ENCODE assay signal across 15 cellular contexts in genomic region chr1:223870617-223871574, GRCh38. TPM values are rescaled to one million over a fixed set of nuclear protein-coding genes. Genes with fewer than 3 reads are reported as not detected.
DNase-seq lines count a peak whose midpoint lies in the region; ATAC-seq and TF ChIP-seq lines count a peak whose summit lies in the region.
"Had no signal": no experiment of that assay in that cellular context is flagged by ENCODE, and none has a peak within 500 bp of the region (broad histone marks: within the 10 kb centered on the region; RNA-seq: fewer than 3 reads in every experiment).

No MANE protein-coding gene starts in this region.

- H3K4me3 ChIP-seq in GM23338 (no peak overlapping the region), neutrophil (ENCODE audit: low read depth in 1 of 2, low read length in 1 of 2) (peak overlapping the region; percentile 30 to 36)
- H3K4me3 ChIP-seq: left ventricle myocardium inferior had no signal

- H2AFZ ChIP-seq in GM23338 = peak overlapping the region; percentile 99

- peak; percentile 87 for ATAC-seq in GM23338
- ATAC-seq in central memory CD8-positive, alpha-beta T cell (replicated peaks; ENCODE audit: extremely low read depth, poor library complexity, severe bottlenecking) = no peak
- ATAC-seq in HG03521 (IDR thresholded peaks at IDR 0.05; ENCODE audit: unreplicated experiment) = no peak
- ATAC-seq: foreskin keratinocyte; stimulated activated naive CD8-positive, alpha-beta T cell treated with anti-CD3 and anti-CD28 coated beads, Interleukin-15, Interleukin-2, amounts not matched to agents 100 U/mL and 50 U/mL, for 24 hours had no signal

- CTCF ChIA-PET in activated CD4-positive, alpha-beta memory T cell treated with anti-CD3 and anti-CD28 coated beads for 36 hours (lab: Charles Lee) = no interaction called here

- POLR2A ChIA-PET in activated CD4-positive, alpha-beta memory T cell treated with anti-CD3 and anti-CD28 coated beads for 36 hours (lab: Charles Lee) = no interaction called here

- H3K36me3 ChIP-seq in GM23338 (ENCODE audit: insufficient read depth) (no peaks in the 10 kb centered on the region), neutrophil (no peaks in the 10 kb centered on the region)
- H3K36me3 ChIP-seq: left ventricle myocardium inferior had no signal

- no peaks in the 10 kb centered on the region for H3K79me2 ChIP-seq in GM23338 (replicated peaks; ENCODE audit: insufficient read depth)

- peaks cover 4% of the 10 kb centered on the region for H3K27me3 Mint-ChIP-seq in GM23338 (ENCODE audit: insufficient read depth, low read depth, poor library complexity)
- peaks cover 73% of the 10 kb centered on the region for H3K27me3 Mint-ChIP-seq in central memory CD8-positive, alpha-beta T cell
- H3K27me3 Mint-ChIP-seq in activated CD4-positive, alpha-beta memory T cell treated with anti-CD3 and anti-CD28 coated beads for 36 hours = peaks cover 20% of the 10 kb centered on the region

- H3K9me3 Mint-ChIP-seq in GM23338 = peaks cover 7% of the 10 kb centered on the region
- H3K9me3 Mint-ChIP-seq in central memory CD8-positive, alpha-beta T cell = no peaks in the 10 kb centered on the region
- no peaks in the 10 kb centered on the region for H3K9me3 Mint-ChIP-seq in activated CD4-positive, alpha-beta memory T cell treated with anti-CD3 and anti-CD28 coated beads for 36 hours

- H3K27me3 ChIP-seq in GM23338 (ENCODE audit: insufficient read depth) (no peaks in the 10 kb centered on the region), neutrophil (no peaks in the 10 kb centered on the region)

- H3K27ac ChIP-seq in GM23338 (ENCODE audit: low read depth) (no peak overlapping the region), neutrophil (peak overlapping the region; percentile 55)
- H3K27ac ChIP-seq: foreskin keratinocyte, left ventricle myocardium inferior had no signal

- peaks cover 3% of the 10 kb centered on the region; the same call in 1 of the 2 replicates for H3K9me2 ChIP-seq in GM23338 (ENCODE audit: insufficient read depth)

- H3K36me3 Mint-ChIP-seq in GM23338 (ENCODE audit: low read depth) = peaks cover 4% of the 10 kb centered on the region; the same call in 1 of the 3 replicates
- peaks cover 1% of the 10 kb centered on the region for H3K36me3 Mint-ChIP-seq in central memory CD8-positive, alpha-beta T cell (ENCODE audit: insufficient read depth)
- no peaks in the 10 kb centered on the region for H3K36me3 Mint-ChIP-seq in activated CD4-positive, alpha-beta memory T cell treated with anti-CD3 and anti-CD28 coated beads for 36 hours

- H3K4me1 ChIP-seq in GM23338 (ENCODE audit: insufficient read depth) = peaks cover 7% of the 10 kb centered on the region; the same call in 1 of the 2 replicates
- peaks cover 10 to 12% of the 10 kb centered on the region in 2 experiments for H3K4me1 ChIP-seq in neutrophil (ENCODE audit: control insufficient read depth in 1 of 2, insufficient read depth in 1 of 2, low read depth in 1 of 2, low read length in 1 of 2)
- H3K4me1 ChIP-seq: left ventricle myocardium inferior had no signal

- H4K20me1 ChIP-seq in GM23338 (replicated peaks; ENCODE audit: insufficient read depth) = no peaks in the 10 kb centered on the region

- no peaks in the 10 kb centered on the region for H3F3A ChIP-seq in GM23338 (replicated peaks; ENCODE audit: low read depth)

- H3K4me2 ChIP-seq in GM23338 = peak overlapping the region; percentile 48; the same call in 1 of the 2 replicates

- intact Hi-C loops in activated CD4-positive, alpha-beta memory T cell treated with anti-CD3 and anti-CD28 coated beads for 36 hours (cut with micrococcal nuclease) = no loop called here

- H3K9me3 ChIP-seq in neutrophil = no peaks in the 10 kb centered on the region
- H3K9me3 ChIP-seq: left ventricle myocardium inferior had no signal

- H3K27ac Mint-ChIP-seq in GM23338 = no peak overlapping the region
- H3K27ac Mint-ChIP-seq in central memory CD8-positive, alpha-beta T cell (ENCODE audit: low read depth) = no peak overlapping the region
- H3K27ac Mint-ChIP-seq in activated CD4-positive, alpha-beta memory T cell treated with anti-CD3 and anti-CD28 coated beads for 36 hours = no peak overlapping the region
- H3K27ac Mint-ChIP-seq: HFFc6 had no signal

- TF ChIP-seq CTCF in GM23338 (conservative IDR thresholded peaks at IDR 0.05; ENCODE audit: low read depth in 2 of 2) (no peak), neutrophil (IDR thresholded peaks at IDR 0.05) (no peak)

- no peak overlapping the region for H3K4me3 Mint-ChIP-seq in GM23338
- peak overlapping the region; percentile 24 for H3K4me3 Mint-ChIP-seq in central memory CD8-positive, alpha-beta T cell
- no peak overlapping the region for H3K4me3 Mint-ChIP-seq in activated CD4-positive, alpha-beta memory T cell treated with anti-CD3 and anti-CD28 coated beads for 36 hours
- H3K4me3 Mint-ChIP-seq: HFFc6 had no signal

- peaks cover 13% of the 10 kb centered on the region for H3K4me1 Mint-ChIP-seq in GM23338
- H3K4me1 Mint-ChIP-seq in central memory CD8-positive, alpha-beta T cell = no peaks in the 10 kb centered on the region
- no peaks in the 10 kb centered on the region for H3K4me1 Mint-ChIP-seq in activated CD4-positive, alpha-beta memory T cell treated with anti-CD3 and anti-CD28 coated beads for 36 hours (ENCODE audit: low read depth)

- DNase-seq in GM23338 (ENCODE audit: low spot score) = peak; percentile 30
- peak; percentile 40 to 55 for DNase-seq in NOMO-1 (lab: John Stamatoyannopoulos, UW; ENCODE audit: unreplicated experiment in 2 of 2)
- DNase-seq in central memory CD8-positive, alpha-beta T cell (ENCODE audit: low spot score in 2 of 2) = no peak
- no peak for DNase-seq in activated CD4-positive, alpha-beta memory T cell treated with anti-CD3 and anti-CD28 coated beads for 36 hours
- no peak for DNase-seq in activated gamma-delta T cell treated with Interleukin-2 at 50 U/mL for 16 hours
- DNase-seq: activated CD4-positive, alpha-beta T cell treated with anti-CD3 and anti-CD28 coated beads for 1 hour; activated naive CD4-positive, alpha-beta T cell; foreskin keratinocyte; HFFc6; left ventricle myocardium inferior; Right ventricle myocardium superior; stimulated activated CD4-positive, alpha-beta T cell treated with anti-CD3 and anti-CD28 coated beads, Interleukin-2, amount 100 ng/mL, for 24 hours; stimulated activated naive CD8-positive, alpha-beta T cell treated with anti-CD3 and anti-CD28 coated beads, Interleukin-15, Interleukin-2, amounts not matched to agents 100 U/mL and 50 U/mL, for 24 hours had no signal

TF ChIP-seq in GM23338, 12 proteins besides CTCF, POLR2A, EP300 and RAD21 (continues in another document):
- no peak for TF ChIP-seq REST (IDR thresholded peaks at IDR 0.05; ENCODE audit: unreplicated experiment)
- TF ChIP-seq ETS1 (IDR thresholded peaks at IDR 0.05) = no peak
- TF ChIP-seq STAT1 (IDR thresholded peaks at IDR 0.05; ENCODE audit: unreplicated experiment) = no peak
- TF ChIP-seq ZNF331 (CRISPR knock-in tag; IDR thresholded peaks at IDR 0.05; ENCODE audit: low read depth) = no peak
- no peak for TF ChIP-seq NANOG (IDR thresholded peaks at IDR 0.05; ENCODE audit: borderline replicate concordance)

RNA-seq across cellular contexts. Expression of gene TP53BP2, which starts 25.1 kb away (rescaled TPM):
- total RNA-seq in GM23338 (2014; rRNA removed; shearing (Covaris generic)) = 32.9 and 33.9 TPM in 2 replicates
- 7.8 and 10.1 TPM in 2 replicates for polyA plus RNA-seq in GM23338 (2016; fragmentation: Nextera tagmentation; extraction: Ambion mirVana)
- total RNA-seq in activated CD4-positive, alpha-beta memory T cell treated with anti-CD3 and anti-CD28 coated beads for 36 hours = 10 to 100 TPM; 56.0 to 58.7 TPM

Comparison
In these comparisons a context has a peak if more than half of its experiments do, and no peak if none do; other contexts are left out.
1. DNase-seq: peak in GM23338 (single experiment) and NOMO-1 (2 of 2); none in central memory CD8-positive, alpha-beta T cell (0 of 2), activated CD4-positive, alpha-beta memory T cell treated with anti-CD3 and anti-CD28 coated beads for 36 hours (single experiment) and activated gamma-delta T cell treated with Interleukin-2 at 50 U/mL for 16 hours (single experiment).